12 cellular contexts compared by ENCODE assay signal in the genomic region with DNA sequence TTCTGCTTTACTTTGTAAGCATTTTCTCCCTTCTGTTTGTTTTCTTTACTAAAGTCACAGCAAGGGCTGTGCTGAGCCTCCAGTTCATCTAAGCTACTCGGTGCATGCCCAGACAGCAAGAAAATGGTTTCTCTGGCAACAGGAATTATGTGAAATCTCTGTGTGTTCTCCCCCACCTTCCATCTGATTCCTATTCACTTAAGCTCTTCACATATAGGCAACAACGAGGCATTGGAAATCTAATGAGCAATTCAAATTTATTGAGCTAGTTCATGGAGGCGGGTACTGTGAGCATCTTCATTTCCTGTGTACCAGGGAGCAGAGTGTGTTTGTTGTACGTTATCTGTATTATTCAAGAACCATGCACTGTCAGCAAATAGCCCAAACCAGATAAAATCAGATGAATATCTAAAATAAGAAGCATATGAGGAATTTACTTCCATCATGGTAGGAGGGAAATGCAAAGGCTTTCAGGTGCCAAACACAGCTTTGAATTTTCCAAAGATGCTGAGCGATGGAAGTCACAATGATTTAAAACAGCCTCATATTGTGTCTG.
"Had no signal": no experiment of that assay in that cellular context is flagged by ENCODE, and none has a peak within 500 bp of the region (broad histone marks: within the 10 kb centered on the region; RNA-seq: fewer than 3 reads in every experiment).

No MANE protein-coding gene starts in this region.

- H3K4me1 Mint-ChIP-seq: activated CD4-positive, alpha-beta T cell treated with anti-CD3 and anti-CD28 coated beads for 36 hours; naive B cell; stimulated activated naive B cell treated with anti-CD40 and anti-IgM and Interleukin-4, amounts not matched to agents 10 μg/mL and 1 μg/mL and 100 μg/mL, for 72 hours had no signal

- H3K4me1 ChIP-seq: left lung had no signal

- ATAC-seq: activated CD4-positive, alpha-beta T cell treated with anti-CD3 and anti-CD28 coated beads for 36 hours; activated naive CD4-positive, alpha-beta T cell treated with anti-CD3 and anti-CD28 coated beads, Interleukin-2, amount 50 U/mL, for 72 hours; left lung; stimulated activated naive B cell treated with anti-CD40 and anti-IgM and Interleukin-4, amounts not matched to agents 10 μg/mL and 1 μg/mL and 100 μg/mL, for 72 hours had no signal

- H3K27me3 Mint-ChIP-seq: activated CD4-positive, alpha-beta memory T cell treated with anti-CD3 and anti-CD28 coated beads for 36 hours; activated CD4-positive, alpha-beta T cell treated with anti-CD3 and anti-CD28 coated beads for 36 hours; naive B cell; stimulated activated naive B cell treated with anti-CD40 and anti-IgM and Interleukin-4, amounts not matched to agents 10 μg/mL and 1 μg/mL and 100 μg/mL, for 72 hours had no signal

- H3K27me3 ChIP-seq: dorsolateral prefrontal cortex, left lung had no signal

- H3K27ac Mint-ChIP-seq: activated CD4-positive, alpha-beta memory T cell treated with anti-CD3 and anti-CD28 coated beads for 36 hours; activated CD4-positive, alpha-beta T cell treated with anti-CD3 and anti-CD28 coated beads for 36 hours; activated naive CD4-positive, alpha-beta T cell treated with anti-CD3 and anti-CD28 coated beads, Interleukin-2, amount 50 U/mL, for 72 hours; activated T-helper 1 cell treated with anti-CD3 and anti-CD28 coated beads, Interleukin-12 subunit alpha, Interleukin-12 subunit beta, Interleukin-2, Interleukin-4 antibody, amounts not matched to agents 30 ng/mL and 10 ng/mL and 1 ng/mL, durations not matched to agents 14 hours and 24 hours and 36 hours; naive B cell; stimulated activated naive B cell treated with anti-CD40 and anti-IgM and Interleukin-4, amounts not matched to agents 10 μg/mL and 1 μg/mL and 100 μg/mL, for 72 hours had no signal

- H3K36me3 Mint-ChIP-seq: activated CD4-positive, alpha-beta memory T cell treated with anti-CD3 and anti-CD28 coated beads for 36 hours; activated naive CD4-positive, alpha-beta T cell treated with anti-CD3 and anti-CD28 coated beads, Interleukin-2, amount 50 U/mL, for 72 hours; naive B cell; stimulated activated naive B cell treated with anti-CD40 and anti-IgM and Interleukin-4, amounts not matched to agents 10 μg/mL and 1 μg/mL and 100 μg/mL, for 72 hours had no signal

- H3K4me3 ChIP-seq: left lung had no signal

- H3K27ac ChIP-seq: left lung had no signal

- H3K4me3 Mint-ChIP-seq: activated CD4-positive, alpha-beta memory T cell treated with anti-CD3 and anti-CD28 coated beads for 36 hours; activated CD4-positive, alpha-beta T cell treated with anti-CD3 and anti-CD28 coated beads for 36 hours; activated T-helper 1 cell treated with anti-CD3 and anti-CD28 coated beads, Interleukin-12 subunit alpha, Interleukin-12 subunit beta, Interleukin-2, Interleukin-4 antibody, amounts not matched to agents 30 ng/mL and 10 ng/mL and 1 ng/mL, durations not matched to agents 14 hours and 24 hours and 36 hours; naive B cell; stimulated activated naive B cell treated with anti-CD40 and anti-IgM and Interleukin-4, amounts not matched to agents 10 μg/mL and 1 μg/mL and 100 μg/mL, for 72 hours had no signal

- H3K9me3 ChIP-seq: left lung had no signal

- H3K9me3 Mint-ChIP-seq: activated CD4-positive, alpha-beta memory T cell treated with anti-CD3 and anti-CD28 coated beads for 36 hours; activated T-helper 1 cell treated with anti-CD3 and anti-CD28 coated beads, Interleukin-12 subunit alpha, Interleukin-12 subunit beta, Interleukin-2, Interleukin-4 antibody, amounts not matched to agents 30 ng/mL and 10 ng/mL and 1 ng/mL, durations not matched to agents 14 hours and 24 hours and 36 hours; stimulated activated naive B cell treated with anti-CD40 and anti-IgM and Interleukin-4, amounts not matched to agents 10 μg/mL and 1 μg/mL and 100 μg/mL, for 72 hours had no signal

- H3K36me3 ChIP-seq: left lung had no signal

- DNase-seq: activated CD4-positive, alpha-beta memory T cell treated with anti-CD3 and anti-CD28 coated beads for 36 hours; activated CD4-positive, alpha-beta T cell treated with anti-CD3 and anti-CD28 coated beads for 36 hours; activated gamma-delta T cell treated with Interleukin-2 at 50 U/mL for 16 hours; activated T-cell treated with anti-CD3 and anti-CD28 coated beads for 4 hours; dorsolateral prefrontal cortex; kidney; left lung; mammary epithelial cell; naive B cell; stimulated activated naive B cell treated with anti-CD40 and anti-IgM and Interleukin-4, amounts not matched to agents 10 μg/mL and 1 μg/mL and 100 μg/mL, for 72 hours had no signal
